In genomic region chr6:158554611-158555361, GRCh38 we compare ENCODE assay signal across 28 cellular contexts. TPM values are rescaled to one million over a fixed set of nuclear protein-coding genes. Genes with fewer than 3 reads are reported as not detected.
DNase-seq lines count a peak whose midpoint lies in the region; ATAC-seq and TF ChIP-seq lines count a peak whose summit lies in the region.
"Had no signal": no experiment of that assay in that cellular context is flagged by ENCODE, and none has a peak within 500 bp of the region (broad histone marks: within the 10 kb centered on the region; RNA-seq: fewer than 3 reads in every experiment).

No MANE protein-coding gene starts in this region.

- peaks cover 42% of the 10 kb centered on the region for H3K4me1 Mint-ChIP-seq in endothelial cell (ENCODE audit: unreplicated experiment)
- peaks cover 35% of the 10 kb centered on the region for H3K4me1 Mint-ChIP-seq in nephron progenitor cell
- H3K4me1 Mint-ChIP-seq in stimulated activated naive B cell treated with anti-CD40 and anti-IgM and Interleukin-4, amounts not matched to agents 10 μg/mL and 1 μg/mL and 100 μg/mL, for 72 hours, result no peaks in the 10 kb centered on the region

- ATAC-seq in PC-3, result peak; percentile 32; the same call in 1 of the 2 replicates
- no peak for ATAC-seq in stimulated activated naive B cell treated with anti-CD40 and anti-IgM and Interleukin-4, amounts not matched to agents 10 μg/mL and 1 μg/mL and 100 μg/mL, for 72 hours (replicated peaks)
- ATAC-seq: activated T-cell treated with anti-CD3 and anti-CD28 coated beads, Interleukin-2, amount 50 U/mL, for 4 hours; GM12878; heart left ventricle; left cardiac atrium; T-cell had no signal

- DNase-seq in COLO829 (ENCODE audit: low spot score) (peak; percentile 45), PC-3 (no peak), endothelial cell (ENCODE audit: low spot score) (no peak), nephron progenitor cell (no peak), NCI-H226 (no peak), NCI-H2107 treated with DMSO at 0.1 percent for 48 hours (lab: John Stamatoyannopoulos, UW; ENCODE audit: unreplicated experiment) (no peak), NCI-H1105 treated with DMSO at 0.1 percent for 48 hours (lab: John Stamatoyannopoulos, UW) (no peak)
- no peak for DNase-seq in stimulated activated naive B cell treated with anti-CD40 and anti-IgM and Interleukin-4, amounts not matched to agents 10 μg/mL and 1 μg/mL and 100 μg/mL, for 72 hours
- DNase-seq: activated CD4-positive, alpha-beta T cell treated with anti-CD3 and anti-CD28 coated beads for 4 hours; activated T-cell treated with anti-CD3 and anti-CD28 coated beads, Interleukin-2, amount 50 U/mL, for 4 hours; C1 segment of cervical spinal cord; cortex of kidney; Karpas-422; left cardiac atrium; mesenchymal stem cell; naive B cell; NCI-H1930; NCI-H2227 treated with DMSO at 0.1 percent for 48 hours; PC-9; SHP77 treated with DMSO at 0.1 percent for 48 hours; stimulated activated CD4-positive, alpha-beta T cell treated with anti-CD3 and anti-CD28 coated beads, Interleukin-12 subunit alpha, Interleukin-12 subunit beta, amount 100 ng/mL, for 4 hours; stimulated activated CD4-positive, alpha-beta T cell treated with anti-CD3 and anti-CD28 coated beads, Interleukin-4, amount 100 ng/mL, for 24 hours; stimulated activated naive CD4-positive, alpha-beta T cell treated with Interleukin-2 at 50 U/mL for 16 hours; T-cell; thyroid gland had no signal

- H3K4me1 ChIP-seq in PC-3 (ENCODE audit: insufficient read depth, low read length), result peaks cover 3% of the 10 kb centered on the region; the same call in 1 of the 2 replicates
- H3K4me1 ChIP-seq: thyroid gland had no signal

- no peak overlapping the region for H3K4me3 ChIP-seq in PC-3 (ENCODE audit: low read length)
- H3K4me3 ChIP-seq: GM12878, heart left ventricle, PC-9, right atrium auricular region, thyroid gland had no signal

- H3K27me3 ChIP-seq in PC-3 (ENCODE audit: low read length), result no peaks in the 10 kb centered on the region
- H3K27me3 ChIP-seq: heart left ventricle, right atrium auricular region, thyroid gland had no signal

- H3K9me3 Mint-ChIP-seq in endothelial cell (ENCODE audit: unreplicated experiment) (no peaks in the 10 kb centered on the region), nephron progenitor cell (no peaks in the 10 kb centered on the region)
- H3K9me3 Mint-ChIP-seq in stimulated activated naive B cell treated with anti-CD40 and anti-IgM and Interleukin-4, amounts not matched to agents 10 μg/mL and 1 μg/mL and 100 μg/mL, for 72 hours, result no peaks in the 10 kb centered on the region
- H3K9me3 Mint-ChIP-seq: activated T-cell treated with anti-CD3 and anti-CD28 coated beads, Interleukin-2, amount 50 U/mL, for 4 hours; naive B cell; T-cell had no signal

- H3K27me3 Mint-ChIP-seq in endothelial cell (ENCODE audit: unreplicated experiment), result peaks cover 8% of the 10 kb centered on the region
- H3K27me3 Mint-ChIP-seq in nephron progenitor cell (ENCODE audit: low read depth, poor library complexity), result peaks cover 3% of the 10 kb centered on the region
- H3K27me3 Mint-ChIP-seq in stimulated activated naive B cell treated with anti-CD40 and anti-IgM and Interleukin-4, amounts not matched to agents 10 μg/mL and 1 μg/mL and 100 μg/mL, for 72 hours, result peaks cover 2 to 6% of the 10 kb centered on the region in 2 donors
- H3K27me3 Mint-ChIP-seq: T-cell had no signal

- CTCF ChIA-PET in PC-3 (lab: Charles Lee), result no interaction called here

- H3K36me3 ChIP-seq in PC-3 (ENCODE audit: low read depth, low read length), result no peaks in the 10 kb centered on the region
- H3K36me3 ChIP-seq: heart left ventricle, right atrium auricular region, thyroid gland had no signal

- no peaks in the 10 kb centered on the region for H3K9me3 ChIP-seq in PC-3 (ENCODE audit: low read length)
- H3K9me3 ChIP-seq: heart left ventricle, right atrium auricular region, thyroid gland had no signal

- intact Hi-C loops in PC-3 (cut with micrococcal nuclease), result no loop called here

- no peak overlapping the region for H2AFZ ChIP-seq in PC-3 (ENCODE audit: low read length)
- H2AFZ ChIP-seq: PC-9 had no signal

- H3K79me2 ChIP-seq in PC-3 (ENCODE audit: low read length), result no peaks in the 10 kb centered on the region

- H3K36me3 Mint-ChIP-seq in endothelial cell (ENCODE audit: low read depth, unreplicated experiment), result no peaks in the 10 kb centered on the region
- H3K36me3 Mint-ChIP-seq in nephron progenitor cell (ENCODE audit: low read depth), result no peaks in the 10 kb centered on the region
- no peaks in the 10 kb centered on the region for H3K36me3 Mint-ChIP-seq in stimulated activated naive B cell treated with anti-CD40 and anti-IgM and Interleukin-4, amounts not matched to agents 10 μg/mL and 1 μg/mL and 100 μg/mL, for 72 hours
- H3K36me3 Mint-ChIP-seq: naive B cell, T-cell had no signal

- no peak for TF ChIP-seq CTCF in PC-3 (conservative IDR thresholded peaks at IDR 0.05; ENCODE audit: low read depth, low read length)
- TF ChIP-seq CTCF in endothelial cell (IDR thresholded peaks at IDR 0.05; ENCODE audit: unreplicated experiment), result no peak
- TF ChIP-seq CTCF in nephron progenitor cell (IDR thresholded peaks at IDR 0.05), result no peak

- H3K4me3 Mint-ChIP-seq in endothelial cell (ENCODE audit: unreplicated experiment) (no peak overlapping the region), nephron progenitor cell (no peak overlapping the region)
- H3K4me3 Mint-ChIP-seq in stimulated activated naive B cell treated with anti-CD40 and anti-IgM and Interleukin-4, amounts not matched to agents 10 μg/mL and 1 μg/mL and 100 μg/mL, for 72 hours, result no peak overlapping the region
- H3K4me3 Mint-ChIP-seq: activated T-cell treated with anti-CD3 and anti-CD28 coated beads, Interleukin-2, amount 50 U/mL, for 4 hours; naive B cell; T-cell had no signal

- no peak overlapping the region for H3K27ac ChIP-seq in PC-3 (ENCODE audit: low read length)
- H3K27ac ChIP-seq: PC-9, right atrium auricular region, thyroid gland had no signal

- no peak overlapping the region for H3K4me2 ChIP-seq in PC-3 (ENCODE audit: low read length)
- H3K4me2 ChIP-seq: PC-9 had no signal

- peak overlapping the region; percentile 99 for H3K27ac Mint-ChIP-seq in endothelial cell (ENCODE audit: unreplicated experiment)
- H3K27ac Mint-ChIP-seq in nephron progenitor cell, result peak overlapping the region; percentile 26
- H3K27ac Mint-ChIP-seq in stimulated activated naive B cell treated with anti-CD40 and anti-IgM and Interleukin-4, amounts not matched to agents 10 μg/mL and 1 μg/mL and 100 μg/mL, for 72 hours, result no peak overlapping the region
- H3K27ac Mint-ChIP-seq: naive B cell, T-cell had no signal

- no peak overlapping the region for H3K9ac ChIP-seq in PC-3 (ENCODE audit: low read length)

- no peaks in the 10 kb centered on the region for H3K9me2 ChIP-seq in PC-3 (replicated peaks; ENCODE audit: low read length)

- no peaks in the 10 kb centered on the region for H3F3A ChIP-seq in PC-3 (ENCODE audit: low read length, unreplicated experiment)

- no peaks in the 10 kb centered on the region for H4K20me1 ChIP-seq in PC-3 (ENCODE audit: low read length)

- POLR2A ChIA-PET in PC-3 (lab: Charles Lee; ENCODE audit: unreplicated experiment), result no interaction called here

- BruUV-seq in PC-3 (replicated peaks; lab: Mats Ljungman, UMichigan), result no TSS peak

RNA-seq across cellular contexts. Expression of gene TMEM181, which starts 5.1 kb away (rescaled TPM):
- total RNA-seq in PC-3 (2014; rRNA removed), result 10.4 and 13.7 TPM in 2 replicates
- total RNA-seq in endothelial cell (ENCODE audit: unreplicated experiment), result 29.5 TPM
